ENCODE assay signal across 1 cellular context in the genomic region with DNA sequence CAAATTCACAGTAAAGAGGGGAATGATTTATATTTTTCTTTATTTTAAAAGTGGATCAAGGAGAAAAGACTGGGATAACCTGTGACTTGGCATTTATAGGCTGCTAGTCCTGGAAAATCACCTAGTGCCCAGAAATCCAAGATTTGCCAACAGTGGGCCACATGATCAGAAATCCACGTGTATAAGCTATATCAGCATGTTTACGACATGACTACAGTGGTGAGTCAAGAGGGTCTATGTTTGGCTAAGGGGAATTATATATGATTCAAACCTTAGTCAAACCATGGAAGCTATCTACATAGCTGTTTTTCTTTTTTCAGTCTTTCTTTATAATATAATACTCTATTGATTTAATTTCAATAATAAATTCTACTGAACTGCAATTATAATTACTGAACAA.
A peak's percentile ranks its signal among the peaks of the same experiment; 100 is the strongest.
TF ChIP-seq lines count a peak whose summit lies in the region.

No MANE protein-coding gene starts in this region.

TF ChIP-seq in A549, 52 proteins besides CTCF, POLR2A, EP300 and RAD21 (continued from another document):
- TF ChIP-seq, protein P1, sequence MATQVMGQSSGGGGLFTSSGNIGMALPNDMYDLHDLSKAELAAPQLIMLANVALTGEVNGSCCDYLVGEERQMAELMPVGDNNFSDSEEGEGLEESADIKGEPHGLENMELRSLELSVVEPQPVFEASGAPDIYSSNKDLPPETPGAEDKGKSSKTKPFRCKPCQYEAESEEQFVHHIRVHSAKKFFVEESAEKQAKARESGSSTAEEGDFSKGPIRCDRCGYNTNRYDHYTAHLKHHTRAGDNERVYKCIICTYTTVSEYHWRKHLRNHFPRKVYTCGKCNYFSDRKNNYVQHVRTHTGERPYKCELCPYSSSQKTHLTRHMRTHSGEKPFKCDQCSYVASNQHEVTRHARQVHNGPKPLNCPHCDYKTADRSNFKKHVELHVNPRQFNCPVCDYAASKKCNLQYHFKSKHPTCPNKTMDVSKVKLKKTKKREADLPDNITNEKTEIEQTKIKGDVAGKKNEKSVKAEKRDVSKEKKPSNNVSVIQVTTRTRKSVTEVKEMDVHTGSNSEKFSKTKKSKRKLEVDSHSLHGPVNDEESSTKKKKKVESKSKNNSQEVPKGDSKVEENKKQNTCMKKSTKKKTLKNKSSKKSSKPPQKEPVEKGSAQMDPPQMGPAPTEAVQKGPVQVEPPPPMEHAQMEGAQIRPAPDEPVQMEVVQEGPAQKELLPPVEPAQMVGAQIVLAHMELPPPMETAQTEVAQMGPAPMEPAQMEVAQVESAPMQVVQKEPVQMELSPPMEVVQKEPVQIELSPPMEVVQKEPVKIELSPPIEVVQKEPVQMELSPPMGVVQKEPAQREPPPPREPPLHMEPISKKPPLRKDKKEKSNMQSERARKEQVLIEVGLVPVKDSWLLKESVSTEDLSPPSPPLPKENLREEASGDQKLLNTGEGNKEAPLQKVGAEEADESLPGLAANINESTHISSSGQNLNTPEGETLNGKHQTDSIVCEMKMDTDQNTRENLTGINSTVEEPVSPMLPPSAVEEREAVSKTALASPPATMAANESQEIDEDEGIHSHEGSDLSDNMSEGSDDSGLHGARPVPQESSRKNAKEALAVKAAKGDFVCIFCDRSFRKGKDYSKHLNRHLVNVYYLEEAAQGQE (IDR thresholded peaks at IDR 0.05) = no peak
- TF ChIP-seq, protein P2, sequence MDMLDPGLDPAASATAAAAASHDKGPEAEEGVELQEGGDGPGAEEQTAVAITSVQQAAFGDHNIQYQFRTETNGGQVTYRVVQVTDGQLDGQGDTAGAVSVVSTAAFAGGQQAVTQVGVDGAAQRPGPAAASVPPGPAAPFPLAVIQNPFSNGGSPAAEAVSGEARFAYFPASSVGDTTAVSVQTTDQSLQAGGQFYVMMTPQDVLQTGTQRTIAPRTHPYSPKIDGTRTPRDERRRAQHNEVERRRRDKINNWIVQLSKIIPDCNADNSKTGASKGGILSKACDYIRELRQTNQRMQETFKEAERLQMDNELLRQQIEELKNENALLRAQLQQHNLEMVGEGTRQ (IDR thresholded peaks at IDR 0.05) = peak; percentile 60
- no peak for TF ChIP-seq CHD4 (IDR thresholded peaks at IDR 0.05; ENCODE audit: borderline replicate concordance)
